Comparison of ENCODE assay signal across 16 cellular contexts in the genomic region with DNA sequence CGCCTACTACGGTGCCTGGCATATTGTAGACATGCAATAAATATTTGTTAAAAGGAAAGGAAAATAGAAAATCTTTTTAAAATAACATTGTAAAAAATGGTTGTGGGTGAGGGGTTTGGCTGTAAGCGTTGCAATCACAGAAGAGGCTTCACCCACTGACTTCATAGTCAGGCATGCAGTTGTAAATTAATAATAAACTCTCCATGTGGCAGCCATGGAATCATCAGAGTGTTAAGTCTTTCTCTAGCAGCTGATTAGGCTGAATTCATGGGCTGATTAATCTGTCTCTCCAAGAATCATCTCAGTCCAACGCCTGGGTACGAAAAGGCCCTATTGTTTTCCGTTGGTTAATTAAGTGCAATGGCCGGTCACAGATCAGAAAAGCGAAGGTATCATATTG.
"Had no signal": no experiment of that assay in that cellular context is flagged by ENCODE, and none has a peak within 500 bp of the region (broad histone marks: within the 10 kb centered on the region; RNA-seq: fewer than 3 reads in every experiment).

No MANE protein-coding gene starts in this region.

- ATAC-seq: activated CD4-positive, alpha-beta T cell treated with anti-CD3 and anti-CD28 coated beads for 36 hours; activated naive CD4-positive, alpha-beta T cell treated with anti-CD3 and anti-CD28 coated beads, Interleukin-2, amount 50 U/mL, for 72 hours; effector memory CD8-positive, alpha-beta T cell; naive thymus-derived CD8-positive, alpha-beta T cell; stimulated activated naive B cell treated with anti-CD40 and anti-IgM and Interleukin-4, amounts not matched to agents 10 μg/mL and 1 μg/mL and 100 μg/mL, for 72 hours; upper lobe of right lung; WTC11 had no signal

- H3K9me3 Mint-ChIP-seq: activated CD4-positive, alpha-beta memory T cell treated with anti-CD3 and anti-CD28 coated beads for 36 hours; activated naive CD4-positive, alpha-beta T cell treated with anti-CD3 and anti-CD28 coated beads, Interleukin-2, amount 50 U/mL, for 72 hours; activated T-helper 1 cell treated with anti-CD3 and anti-CD28 coated beads, Interleukin-12 subunit alpha, Interleukin-12 subunit beta, Interleukin-2, Interleukin-4 antibody, amounts not matched to agents 30 ng/mL and 10 ng/mL and 1 ng/mL, durations not matched to agents 14 hours and 24 hours and 36 hours; effector memory CD8-positive, alpha-beta T cell; naive thymus-derived CD8-positive, alpha-beta T cell; stimulated activated naive B cell treated with anti-CD40 and anti-IgM and Interleukin-4, amounts not matched to agents 10 μg/mL and 1 μg/mL and 100 μg/mL, for 72 hours; WTC11 had no signal

- DNase-seq: activated CD4-positive, alpha-beta memory T cell treated with anti-CD3 and anti-CD28 coated beads for 36 hours; activated CD4-positive, alpha-beta T cell treated with anti-CD3 and anti-CD28 coated beads for 36 hours; activated gamma-delta T cell treated with Interleukin-2 at 50 U/mL for 16 hours; activated T-cell treated with anti-CD3 and anti-CD28 coated beads for 4 hours; adrenal gland; effector memory CD8-positive, alpha-beta T cell; naive thymus-derived CD8-positive, alpha-beta T cell; pancreas; sigmoid colon; stimulated activated naive B cell treated with anti-CD40 and anti-IgM and Interleukin-4, amounts not matched to agents 10 μg/mL and 1 μg/mL and 100 μg/mL, for 72 hours; upper lobe of right lung had no signal

- H3K36me3 ChIP-seq: adrenal gland, cardiac muscle cell, neutrophil, pancreas, sigmoid colon, upper lobe of right lung had no signal

- H3K27ac Mint-ChIP-seq: activated CD4-positive, alpha-beta memory T cell treated with anti-CD3 and anti-CD28 coated beads for 36 hours; activated CD4-positive, alpha-beta T cell treated with anti-CD3 and anti-CD28 coated beads for 36 hours; activated naive CD4-positive, alpha-beta T cell treated with anti-CD3 and anti-CD28 coated beads, Interleukin-2, amount 50 U/mL, for 72 hours; activated T-helper 1 cell treated with anti-CD3 and anti-CD28 coated beads, Interleukin-12 subunit alpha, Interleukin-12 subunit beta, Interleukin-2, Interleukin-4 antibody, amounts not matched to agents 30 ng/mL and 10 ng/mL and 1 ng/mL, durations not matched to agents 14 hours and 24 hours and 36 hours; effector memory CD8-positive, alpha-beta T cell; naive thymus-derived CD8-positive, alpha-beta T cell; stimulated activated naive B cell treated with anti-CD40 and anti-IgM and Interleukin-4, amounts not matched to agents 10 μg/mL and 1 μg/mL and 100 μg/mL, for 72 hours; WTC11 had no signal

- H3K4me3 Mint-ChIP-seq: activated CD4-positive, alpha-beta memory T cell treated with anti-CD3 and anti-CD28 coated beads for 36 hours; activated CD4-positive, alpha-beta T cell treated with anti-CD3 and anti-CD28 coated beads for 36 hours; activated T-helper 1 cell treated with anti-CD3 and anti-CD28 coated beads, Interleukin-12 subunit alpha, Interleukin-12 subunit beta, Interleukin-2, Interleukin-4 antibody, amounts not matched to agents 30 ng/mL and 10 ng/mL and 1 ng/mL, durations not matched to agents 14 hours and 24 hours and 36 hours; effector memory CD8-positive, alpha-beta T cell; naive thymus-derived CD8-positive, alpha-beta T cell; stimulated activated naive B cell treated with anti-CD40 and anti-IgM and Interleukin-4, amounts not matched to agents 10 μg/mL and 1 μg/mL and 100 μg/mL, for 72 hours; WTC11 had no signal

- H3K4me1 Mint-ChIP-seq: activated CD4-positive, alpha-beta T cell treated with anti-CD3 and anti-CD28 coated beads for 36 hours; naive thymus-derived CD8-positive, alpha-beta T cell; WTC11 had no signal

- H3K36me3 Mint-ChIP-seq: activated CD4-positive, alpha-beta memory T cell treated with anti-CD3 and anti-CD28 coated beads for 36 hours; activated naive CD4-positive, alpha-beta T cell treated with anti-CD3 and anti-CD28 coated beads, Interleukin-2, amount 50 U/mL, for 72 hours; naive thymus-derived CD8-positive, alpha-beta T cell; stimulated activated naive B cell treated with anti-CD40 and anti-IgM and Interleukin-4, amounts not matched to agents 10 μg/mL and 1 μg/mL and 100 μg/mL, for 72 hours; WTC11 had no signal

- H3K9me3 ChIP-seq: adrenal gland, neutrophil, pancreas, sigmoid colon, upper lobe of right lung had no signal

- H3K27me3 Mint-ChIP-seq: activated CD4-positive, alpha-beta memory T cell treated with anti-CD3 and anti-CD28 coated beads for 36 hours; activated CD4-positive, alpha-beta T cell treated with anti-CD3 and anti-CD28 coated beads for 36 hours; stimulated activated naive B cell treated with anti-CD40 and anti-IgM and Interleukin-4, amounts not matched to agents 10 μg/mL and 1 μg/mL and 100 μg/mL, for 72 hours had no signal

- H3K27ac ChIP-seq: adrenal gland, cardiac muscle cell, neutrophil, pancreas, sigmoid colon, upper lobe of right lung had no signal

- H3K4me3 ChIP-seq: adrenal gland, cardiac muscle cell, pancreas, sigmoid colon, upper lobe of right lung had no signal

- H3K27me3 ChIP-seq: adrenal gland, cardiac muscle cell, neutrophil, pancreas, sigmoid colon, upper lobe of right lung had no signal

- H3K4me1 ChIP-seq: adrenal gland, pancreas, sigmoid colon had no signal
